1 cellular context compared by ENCODE assay signal in the genomic region with DNA sequence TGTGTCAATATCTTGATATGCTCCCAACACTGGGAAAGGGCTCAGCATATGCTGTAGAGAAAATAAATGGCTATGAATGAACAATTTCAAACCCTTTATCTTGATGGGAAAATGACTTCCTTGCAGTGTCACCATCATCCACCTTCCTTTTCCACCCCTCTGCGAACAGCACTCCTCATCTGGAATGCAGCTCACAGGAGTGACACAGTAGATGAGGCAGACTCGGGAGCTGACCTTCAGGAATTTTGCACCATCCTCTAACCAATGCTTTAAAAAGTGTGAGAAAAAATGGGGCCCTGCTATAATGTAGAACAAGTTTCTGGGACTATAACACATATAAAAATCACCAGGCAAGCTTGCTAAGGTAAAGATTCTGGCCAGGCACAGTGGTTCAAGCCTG.
TF ChIP-seq lines count a peak whose summit lies in the region.

No MANE protein-coding gene starts in this region.

TF ChIP-seq in IMR-90, 13 proteins besides CTCF, POLR2A, EP300 and RAD21:
- no peak for TF ChIP-seq NFE2L2 (IDR thresholded peaks at IDR 0.05; ENCODE audit: low read depth, low read length)
- TF ChIP-seq FOS (IDR thresholded peaks at IDR 0.05; ENCODE audit: low read depth, low read length), result no peak
- TF ChIP-seq RFX5 (IDR thresholded peaks at IDR 0.05; ENCODE audit: low read depth, low read length), result no peak
- no peak for TF ChIP-seq SMC3 (IDR thresholded peaks at IDR 0.05; ENCODE audit: low read depth, low read length)
- TF ChIP-seq CHD1 (IDR thresholded peaks at IDR 0.05; ENCODE audit: low read depth, low read length), result no peak
- no peak for TF ChIP-seq ELK1 (IDR thresholded peaks at IDR 0.05; ENCODE audit: borderline replicate concordance, low read depth, low read length)
- no peak for TF ChIP-seq RCOR1 (IDR thresholded peaks at IDR 0.05; ENCODE audit: insufficient replicate concordance, low read length)
- no peak for TF ChIP-seq MXI1 (IDR thresholded peaks at IDR 0.05; ENCODE audit: borderline replicate concordance, low read depth, low read length)
- no peak for TF ChIP-seq MAZ (IDR thresholded peaks at IDR 0.05; ENCODE audit: borderline replicate concordance, low read depth, low read length)
